ENCODE assay signal across 18 cellular contexts in the genomic region with DNA sequence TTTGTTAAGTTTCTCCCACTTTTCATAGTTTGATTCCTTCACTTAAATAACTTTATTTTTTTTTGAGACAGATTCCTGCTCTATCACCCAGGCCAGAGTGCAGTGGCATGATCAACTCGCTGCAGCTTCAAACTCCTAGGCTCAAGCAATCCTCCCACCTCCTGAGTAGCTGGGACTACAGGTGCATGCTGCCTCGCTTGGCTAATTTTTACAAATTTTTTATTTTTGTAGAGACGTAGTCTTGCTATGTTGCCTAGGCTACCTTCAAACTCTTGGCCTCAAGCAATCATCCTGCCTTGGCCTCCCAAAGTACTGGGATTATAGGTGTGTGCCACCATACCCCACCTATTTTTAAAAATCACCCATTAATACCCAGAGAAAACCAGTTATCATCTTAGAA. TPM values are rescaled to one million over a fixed set of nuclear protein-coding genes. Genes with fewer than 3 reads are reported as not detected.
DNase-seq lines count a peak whose midpoint lies in the region; ATAC-seq and TF ChIP-seq lines count a peak whose summit lies in the region.
"Had no signal": no experiment of that assay in that cellular context is flagged by ENCODE, and none has a peak within 500 bp of the region (broad histone marks: within the 10 kb centered on the region; RNA-seq: fewer than 3 reads in every experiment).

No MANE protein-coding gene starts in this region.

- no peak for TF ChIP-seq CTCF in tibial artery (IDR thresholded peaks at IDR 0.05)

- H3K4me3 Mint-ChIP-seq in CD4-positive, CD25-positive, alpha-beta regulatory T cell = peak overlapping the region in 1 of 4 donors; percentile 35
- no peak overlapping the region for H3K4me3 Mint-ChIP-seq in dendritic cell treated with granulocyte-macrophage colony-stimulating factor and Interleukin-4, amounts not matched to agents 40 ng/mL and 50 ng/mL, for 4 days

- DNase-seq in CD4-positive, CD25-positive, alpha-beta regulatory T cell = no peak
- DNase-seq in NAMALWA (ENCODE audit: low spot score) (peak; percentile 79), NCI-H2107 (lab: John Stamatoyannopoulos, UW) (no peak), tibial artery (no peak), medulla oblongata (ENCODE audit: extremely low spot score) (no peak), AG20443 (ENCODE audit: low spot score) (no peak)
- DNase-seq: AML-193; DMS79; heart left ventricle; kidney; mesendoderm; NCI-H1092; SHP77 treated with DMSO at 0.1 percent for 48 hours; stimulated activated CD4-positive, alpha-beta T cell treated with anti-CD3 and anti-CD28 coated beads, Interleukin-15, amount 100 ng/mL, for 24 hours; T1000 had no signal

- peak overlapping the region; percentile 83 for H3K27ac ChIP-seq in CD4-positive, CD25-positive, alpha-beta regulatory T cell (ENCODE audit: insufficient read depth, low read length, poor library complexity, severe bottlenecking)
- H3K27ac ChIP-seq in tibial artery = no peak overlapping the region
- H3K27ac ChIP-seq: heart left ventricle had no signal

- peaks cover 85% of the 10 kb centered on the region for H3K4me1 ChIP-seq in CD4-positive, CD25-positive, alpha-beta regulatory T cell (ENCODE audit: control insufficient read depth, insufficient read depth, low read length, poor library complexity, severe bottlenecking)
- peaks cover 0 to 94% (median 44%) of the 10 kb centered on the region in 4 donors for H3K4me1 ChIP-seq in tibial artery
- H3K4me1 ChIP-seq: breast epithelium had no signal

- no peak overlapping the region for H3K4me3 ChIP-seq in CD4-positive, CD25-positive, alpha-beta regulatory T cell (ENCODE audit: low read depth, low read length)
- no peak overlapping the region for H3K4me3 ChIP-seq in tibial artery
- H3K4me3 ChIP-seq: breast epithelium, heart left ventricle had no signal

- intact Hi-C loops in dendritic cell treated with granulocyte-macrophage colony-stimulating factor and Interleukin-4, amounts not matched to agents 40 ng/mL and 50 ng/mL, for 4 days (cut with micrococcal nuclease) = no loop called here
- intact Hi-C loops in tibial artery (cut with DNase I; ENCODE audit: low total_unique reads) = no loop called here

- no peaks in the 10 kb centered on the region for H3K27me3 Mint-ChIP-seq in CD4-positive, CD25-positive, alpha-beta regulatory T cell
- no peaks in the 10 kb centered on the region for H3K27me3 Mint-ChIP-seq in dendritic cell treated with granulocyte-macrophage colony-stimulating factor and Interleukin-4, amounts not matched to agents 40 ng/mL and 50 ng/mL, for 4 days

- H3K4me1 Mint-ChIP-seq in CD4-positive, CD25-positive, alpha-beta regulatory T cell = peaks cover 21 to 93% (median 80%) of the 10 kb centered on the region in 4 donors
- peaks cover 71% of the 10 kb centered on the region for H3K4me1 Mint-ChIP-seq in dendritic cell treated with granulocyte-macrophage colony-stimulating factor and Interleukin-4, amounts not matched to agents 40 ng/mL and 50 ng/mL, for 4 days (ENCODE audit: low read depth)

- no peaks in the 10 kb centered on the region for H3K9me3 ChIP-seq in CD4-positive, CD25-positive, alpha-beta regulatory T cell (ENCODE audit: control insufficient read depth in 2 of 2, low read length in 2 of 2)
- no peaks in the 10 kb centered on the region for H3K9me3 ChIP-seq in tibial artery
- H3K9me3 ChIP-seq: breast epithelium, heart left ventricle had no signal

- no peaks in the 10 kb centered on the region for H3K27me3 ChIP-seq in CD4-positive, CD25-positive, alpha-beta regulatory T cell (ENCODE audit: control insufficient read depth, insufficient read depth, low read length)
- no peaks in the 10 kb centered on the region for H3K27me3 ChIP-seq in tibial artery
- H3K27me3 ChIP-seq: breast epithelium, heart left ventricle had no signal

- no peaks in the 10 kb centered on the region for H3K9me3 Mint-ChIP-seq in CD4-positive, CD25-positive, alpha-beta regulatory T cell
- no peaks in the 10 kb centered on the region for H3K9me3 Mint-ChIP-seq in dendritic cell treated with granulocyte-macrophage colony-stimulating factor and Interleukin-4, amounts not matched to agents 40 ng/mL and 50 ng/mL, for 4 days

- peaks cover 30% of the 10 kb centered on the region for H3K36me3 ChIP-seq in CD4-positive, CD25-positive, alpha-beta regulatory T cell (ENCODE audit: control insufficient read depth, insufficient read depth, low read length)
- no peaks in the 10 kb centered on the region for H3K36me3 ChIP-seq in tibial artery
- H3K36me3 ChIP-seq: breast epithelium had no signal

- H3K36me3 Mint-ChIP-seq in CD4-positive, CD25-positive, alpha-beta regulatory T cell = peaks cover 33% of the 10 kb centered on the region
- H3K36me3 Mint-ChIP-seq in dendritic cell treated with granulocyte-macrophage colony-stimulating factor and Interleukin-4, amounts not matched to agents 40 ng/mL and 50 ng/mL, for 4 days (ENCODE audit: low read depth) = peaks cover 73% of the 10 kb centered on the region

- ATAC-seq in CD4-positive, CD25-positive, alpha-beta regulatory T cell (ENCODE audit: low read depth in 2 of 2) = no peak
- ATAC-seq in GM18861 (IDR thresholded peaks at IDR 0.05; ENCODE audit: unreplicated experiment) = peak; percentile 25
- ATAC-seq: heart left ventricle had no signal

- H3K27ac Mint-ChIP-seq in CD4-positive, CD25-positive, alpha-beta regulatory T cell = peak overlapping the region; percentile 93 to 95 (median 94)
- H3K27ac Mint-ChIP-seq in dendritic cell treated with granulocyte-macrophage colony-stimulating factor and Interleukin-4, amounts not matched to agents 40 ng/mL and 50 ng/mL, for 4 days = peak overlapping the region; percentile 48

RNA-seq across cellular contexts. Expression of a gene that starts 14.2 kb away (rescaled TPM):
- total RNA-seq in CD4-positive, CD25-positive, alpha-beta regulatory T cell = 473 TPM
- 100 to 1,000 TPM in 2 of 4 donors, 10 to 100 TPM in 2; 95.5 to 114 (median 105) TPM for polyA plus RNA-seq in CD4-positive, CD25-positive, alpha-beta regulatory T cell
